Comparison of ENCODE assay signal across 20 cellular contexts in the genomic region with DNA sequence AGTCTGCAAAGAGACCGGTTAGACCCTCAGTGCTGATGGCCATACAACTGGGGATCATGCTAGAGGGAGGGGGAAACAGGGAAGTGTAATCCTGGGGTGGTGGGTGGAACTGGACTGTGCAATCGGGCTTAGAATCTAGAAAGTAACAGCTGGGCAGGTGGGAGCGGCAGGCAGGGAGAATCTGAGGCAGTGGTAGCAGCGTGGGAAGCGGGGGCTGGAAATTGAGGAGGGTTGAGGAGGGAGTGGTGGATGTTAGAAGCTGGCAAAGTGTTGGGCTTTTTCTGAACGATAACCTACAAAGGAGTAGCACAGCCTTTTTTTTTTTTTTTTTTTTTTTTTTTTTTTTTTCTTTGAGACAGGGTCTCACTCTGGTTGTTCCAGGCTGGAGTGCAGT. TPM values are rescaled to one million over a fixed set of nuclear protein-coding genes. Genes with fewer than 3 reads are reported as not detected.
DNase-seq lines count a peak whose midpoint lies in the region; ATAC-seq and TF ChIP-seq lines count a peak whose summit lies in the region.
"Had no signal": no experiment of that assay in that cellular context is flagged by ENCODE, and none has a peak within 500 bp of the region (broad histone marks: within the 10 kb centered on the region; RNA-seq: fewer than 3 reads in every experiment).

No MANE protein-coding gene starts in this region.

- H3K4me1 Mint-ChIP-seq in stimulated activated naive CD8-positive, alpha-beta T cell treated with anti-CD3 and anti-CD28 coated beads, Interleukin-15, Interleukin-2, amounts not matched to agents 100 ng/mL and 50 ng/mL, for 24 hours (ENCODE audit: low read depth) = peaks cover 39% of the 10 kb centered on the region
- H3K4me1 Mint-ChIP-seq in stimulated activated naive CD8-positive, alpha-beta T cell treated with anti-CD3 and anti-CD28 coated beads, Interleukin-15, amount 100 ng/mL, for 72 hours = peaks cover 45% of the 10 kb centered on the region

- DNase-seq in stimulated activated naive CD8-positive, alpha-beta T cell treated with anti-CD3 and anti-CD28 coated beads, Interleukin-15, amount 100 ng/mL, for 72 hours = no peak
- DNase-seq in ovary = peak in 2 of 5 donors; percentile 19 to 29
- no peak for DNase-seq in breast epithelium (ENCODE audit: low spot score in 2 of 2)
- DNase-seq in DMS153 treated with DMSO at 0.1 percent for 48 hours (lab: John Stamatoyannopoulos, UW; ENCODE audit: unreplicated experiment) = no peak
- DNase-seq: activated B cell treated with CpG ODN at 0.5 μM for 24 hours; amniotic stem cell; CD8-positive, alpha-beta memory T cell; gastrocnemius medialis; NCI-H1417 treated with DMSO at 0.1 percent for 48 hours; Right ventricle myocardium superior had no signal

- H3K4me3 ChIP-seq in ovary (no peak overlapping the region), breast epithelium (no peak overlapping the region)
- H3K4me3 ChIP-seq: gastrocnemius medialis had no signal

- peaks cover 14% of the 10 kb centered on the region for H3K4me1 ChIP-seq in ovary (ENCODE audit: insufficient read depth)
- peaks cover 0 to 6% of the 10 kb centered on the region in 2 donors for H3K4me1 ChIP-seq in breast epithelium

- WGBS in ovary, 3 donors = 48 to 56% (median 49%) methylated on average over 6 of the region's 6 CpGs

- no peaks in the 10 kb centered on the region for H3K9me3 ChIP-seq in ovary
- no peaks in the 10 kb centered on the region for H3K9me3 ChIP-seq in breast epithelium
- H3K9me3 ChIP-seq: gastrocnemius medialis had no signal

- H3K27me3 Mint-ChIP-seq in stimulated activated naive CD8-positive, alpha-beta T cell treated with anti-CD3 and anti-CD28 coated beads, Interleukin-15, Interleukin-2, amounts not matched to agents 100 ng/mL and 50 ng/mL, for 24 hours = no peaks in the 10 kb centered on the region
- H3K27me3 Mint-ChIP-seq in stimulated activated naive CD8-positive, alpha-beta T cell treated with anti-CD3 and anti-CD28 coated beads, Interleukin-15, amount 100 ng/mL, for 72 hours = peaks cover 15% of the 10 kb centered on the region

- no peaks in the 10 kb centered on the region for H3K27me3 ChIP-seq in layer of hippocampus (ENCODE audit: control insufficient read depth, insufficient read depth, low read length)
- H3K27me3 ChIP-seq in ovary = no peaks in the 10 kb centered on the region
- no peaks in the 10 kb centered on the region for H3K27me3 ChIP-seq in breast epithelium
- H3K27me3 ChIP-seq: gastrocnemius medialis had no signal

- intact Hi-C loops in ovary (cut with DNase I) (no loop called here), breast epithelium (cut with DNase I; ENCODE audit: low total_unique reads) (no loop called here)

- TF ChIP-seq POLR2A in ovary (IDR thresholded peaks at IDR 0.05) (no peak), breast epithelium (IDR thresholded peaks at IDR 0.05) (no peak)

- no peaks in the 10 kb centered on the region for H3K9me3 Mint-ChIP-seq in stimulated activated naive CD8-positive, alpha-beta T cell treated with anti-CD3 and anti-CD28 coated beads, Interleukin-15, Interleukin-2, amounts not matched to agents 100 ng/mL and 50 ng/mL, for 24 hours
- no peaks in the 10 kb centered on the region for H3K9me3 Mint-ChIP-seq in stimulated activated naive CD8-positive, alpha-beta T cell treated with anti-CD3 and anti-CD28 coated beads, Interleukin-15, amount 100 ng/mL, for 72 hours
- H3K9me3 Mint-ChIP-seq: activated B cell treated with CpG ODN at 0.5 μM for 24 hours; activated T-helper 2 cell treated with anti-CD3 and anti-CD28 coated beads, Interferon-gamma antibody, Interleukin-2, Interleukin-4, amounts not matched to agents 10 μg/mL and 5 μg/mL and 100 μg/mL, durations not matched to agents 14 hours and 24 hours and 36 hours; CD8-positive, alpha-beta memory T cell; T-helper 1 cell treated with Interleukin-12 subunit alpha and Interleukin-12 subunit beta and Interleukin-4 antibody, amounts not matched to agents 30 μg/mL and 1 μg/mL, for 36 hours had no signal

- no peaks in the 10 kb centered on the region for H3K36me3 Mint-ChIP-seq in stimulated activated naive CD8-positive, alpha-beta T cell treated with anti-CD3 and anti-CD28 coated beads, Interleukin-15, Interleukin-2, amounts not matched to agents 100 ng/mL and 50 ng/mL, for 24 hours (ENCODE audit: low read depth)
- H3K36me3 Mint-ChIP-seq: CD8-positive, alpha-beta memory T cell had no signal

- H3K27ac Mint-ChIP-seq in stimulated activated naive CD8-positive, alpha-beta T cell treated with anti-CD3 and anti-CD28 coated beads, Interleukin-15, Interleukin-2, amounts not matched to agents 100 ng/mL and 50 ng/mL, for 24 hours = peak overlapping the region; percentile 76
- H3K27ac Mint-ChIP-seq in stimulated activated naive CD8-positive, alpha-beta T cell treated with anti-CD3 and anti-CD28 coated beads, Interleukin-15, amount 100 ng/mL, for 72 hours = no peak overlapping the region
- H3K27ac Mint-ChIP-seq: activated B cell treated with CpG ODN at 0.5 μM for 24 hours; activated T-helper 2 cell treated with anti-CD3 and anti-CD28 coated beads, Interferon-gamma antibody, Interleukin-2, Interleukin-4, amounts not matched to agents 10 μg/mL and 5 μg/mL and 100 μg/mL, durations not matched to agents 14 hours and 24 hours and 36 hours; T-helper 1 cell treated with Interleukin-12 subunit alpha and Interleukin-12 subunit beta and Interleukin-4 antibody, amounts not matched to agents 30 μg/mL and 1 μg/mL, for 36 hours had no signal

- H3K27ac ChIP-seq in layer of hippocampus (ENCODE audit: low read depth, low read length) = peak overlapping the region; percentile 35
- peak overlapping the region; percentile 30 to 54 for H3K27ac ChIP-seq in ovary
- H3K27ac ChIP-seq in breast epithelium = peak overlapping the region in 1 of 2 donors; percentile 78
- H3K27ac ChIP-seq: gastrocnemius medialis had no signal

- H3K4me3 Mint-ChIP-seq in stimulated activated naive CD8-positive, alpha-beta T cell treated with anti-CD3 and anti-CD28 coated beads, Interleukin-15, Interleukin-2, amounts not matched to agents 100 ng/mL and 50 ng/mL, for 24 hours = no peak overlapping the region
- no peak overlapping the region for H3K4me3 Mint-ChIP-seq in stimulated activated naive CD8-positive, alpha-beta T cell treated with anti-CD3 and anti-CD28 coated beads, Interleukin-15, amount 100 ng/mL, for 72 hours
- H3K4me3 Mint-ChIP-seq: activated B cell treated with CpG ODN at 0.5 μM for 24 hours; T-helper 1 cell treated with Interleukin-12 subunit alpha and Interleukin-12 subunit beta and Interleukin-4 antibody, amounts not matched to agents 30 μg/mL and 1 μg/mL, for 36 hours had no signal

- H3K36me3 ChIP-seq in ovary (no peaks in the 10 kb centered on the region), breast epithelium (no peaks in the 10 kb centered on the region)
- H3K36me3 ChIP-seq: gastrocnemius medialis had no signal

- no peak for TF ChIP-seq EP300 in ovary (IDR thresholded peaks at IDR 0.05)

- no peak for ATAC-seq in stimulated activated naive CD8-positive, alpha-beta T cell treated with anti-CD3 and anti-CD28 coated beads, Interleukin-15, amount 100 ng/mL, for 72 hours
- ATAC-seq in HG03139 (IDR thresholded peaks at IDR 0.05; ENCODE audit: unreplicated experiment) = no peak
- no peak for ATAC-seq in HG02623 (IDR thresholded peaks at IDR 0.05; ENCODE audit: unreplicated experiment)
- ATAC-seq: gastrocnemius medialis had no signal

- TF ChIP-seq CTCF in ovary (IDR thresholded peaks at IDR 0.05) (no peak), breast epithelium (IDR thresholded peaks at IDR 0.05) (no peak)

RNA-seq across cellular contexts. Expression of gene IGFBP6, which starts 3.1 kb away (rescaled TPM):
- total RNA-seq in ovary (100 to 1,000 TPM in 6 of 7 donors, 10 to 100 TPM in 1; 81.3 to 685 (median 224) TPM), breast epithelium (100 to 1,000 TPM; 169 to 708 (median 284) TPM)
- polyA plus RNA-seq in ovary = 100 to 1,000 TPM in 1 of 2 donors, 10 to 100 TPM in 1; 78.9 to 112 TPM
- total RNA-seq: activated B cell treated with CpG ODN at 0.5 μM for 24 hours; activated T-helper 2 cell treated with anti-CD3 and anti-CD28 coated beads, Interferon-gamma antibody, Interleukin-2, Interleukin-4, amounts not matched to agents 10 μg/mL and 5 μg/mL and 100 μg/mL, durations not matched to agents 14 hours and 24 hours and 36 hours had no signal

RNA-seq across cellular contexts. Expression of gene SOAT2, which starts 8.9 kb away (rescaled TPM):
- total RNA-seq in ovary (under 1 TPM in 3 of 7 donors, not detected in 4; 0.17 to 0.72 (median 0.53) TPM), breast epithelium (under 1 TPM in 2 of 3 donors, not detected in 1; 0.16 to 0.33 TPM)
- under 1 TPM; 0.07 to 0.28 TPM for polyA plus RNA-seq in ovary
- total RNA-seq: activated B cell treated with CpG ODN at 0.5 μM for 24 hours; activated T-helper 2 cell treated with anti-CD3 and anti-CD28 coated beads, Interferon-gamma antibody, Interleukin-2, Interleukin-4, amounts not matched to agents 10 μg/mL and 5 μg/mL and 100 μg/mL, durations not matched to agents 14 hours and 24 hours and 36 hours; chondrocyte; endothelial cell of umbilical vein; gastrocnemius medialis; LHCN-M2; osteoblast; Right ventricle myocardium superior had no signal
- polyA plus RNA-seq: endothelial cell of umbilical vein had no signal

RNA-seq across cellular contexts. Expression of gene SPRYD3, which starts 15.2 kb away (rescaled TPM):
- total RNA-seq in ovary (10 to 100 TPM; 28.5 to 88.1 (median 79.9) TPM), breast epithelium (10 to 100 TPM; 31.8 to 45.8 (median 36.3) TPM)
- 10 to 100 TPM; 36.9 to 39.9 TPM for polyA plus RNA-seq in ovary

RNA-seq across cellular contexts. Expression of gene TNS2, which starts 44.5 kb away (rescaled TPM):
- total RNA-seq in ovary (100 to 1,000 TPM in 6 of 7 donors, 10 to 100 TPM in 1; 88.7 to 255 (median 190) TPM), breast epithelium (100 to 1,000 TPM in 2 of 3 donors, 10 to 100 TPM in 1; 65.4 to 228 (median 156) TPM)
- 100 to 1,000 TPM in 1 of 2 donors, 10 to 100 TPM in 1; 66.8 to 161 TPM for polyA plus RNA-seq in ovary
